Comparison of ENCODE assay signal across 8 cellular contexts in genomic region chr2:74532222-74532621, GRCh38. TPM values are rescaled to one million over a fixed set of nuclear protein-coding genes. Genes with fewer than 3 reads are reported as not detected.
A peak's percentile ranks its signal among the peaks of the same experiment; 100 is the strongest.
DNase-seq lines count a peak whose midpoint lies in the region; ATAC-seq, FAIRE-seq and TF ChIP-seq lines count a peak whose summit lies in the region.

No MANE protein-coding gene starts in this region.

- no peaks in the 10 kb centered on the region for H3K9me3 Mint-ChIP-seq in CD4-positive, alpha-beta memory T cell

- CTCF ChIA-PET in CD4-positive, alpha-beta memory T cell (lab: Charles Lee; ENCODE audit: partially characterized antibody), result interaction anchor here (0.8 to 6.4 kb wide), 22 partner anchors 22 to 709 kb away, joined by 3 to 63 read pairs (median 4); partner anchors contain the start of genes BOLA3, C2orf81, CCDC142 and MRPL53
- CTCF ChIA-PET in HepG2 (lab: Yijun Ruan, JAX; ENCODE audit: low intra/inter-chr PET ratio, low total read pairs), result interaction anchor here (1.2 to 2.4 kb wide), 5 partner anchors 25 to 282 kb away, joined by 4 to 19 read pairs (median 5); partner anchors contain the start of genes CCDC142, PCGF1 and TTC31

- peak in 4 of 5 donors; percentile 39 to 56 (median 46) for DNase-seq in CD4-positive, alpha-beta memory T cell
- peak; percentile 62 for DNase-seq in HT-29 (ENCODE audit: low spot score)
- peak; percentile 68 for DNase-seq in HepG2 (ENCODE audit: low spot score)
- DNase-seq in glomerular visceral epithelial cell (ENCODE audit: extremely low spot score), result no peak
- no peak for DNase-seq in GM19240 (ENCODE audit: insufficient read length, low spot score)

- peak overlapping the region; percentile 13 to 78 (median 56) for H3K4me3 Mint-ChIP-seq in CD4-positive, alpha-beta memory T cell

- TF ChIP-seq POLR2A in HepG2 (IDR thresholded peaks at IDR 0.05; ENCODE audit: insufficient read depth in 1 of 2, low read depth in 2 of 2, low read length in 2 of 2), result no peak

- H3K27ac Mint-ChIP-seq in CD4-positive, alpha-beta memory T cell, result peak overlapping the region in 6 of 7 donors; percentile 3 to 93 (median 30)

- H3K36me3 ChIP-seq in CD4-positive, alpha-beta memory T cell (ENCODE audit: insufficient read depth, low read length), result peaks cover 9% of the 10 kb centered on the region
- peaks cover 12 to 23% of the 10 kb centered on the region in 2 experiments for H3K36me3 ChIP-seq in HepG2 (replicated peaks in 1 of 2; ENCODE audit: control insufficient read depth in 1 of 2, insufficient read depth in 2 of 2, low read length in 2 of 2)

- H3K27me3 ChIP-seq in CD4-positive, alpha-beta memory T cell (ENCODE audit: insufficient read depth, low read length), result no peaks in the 10 kb centered on the region
- H3K27me3 ChIP-seq in HepG2 (ENCODE audit: control insufficient read depth in 1 of 2, insufficient read depth in 2 of 2, low read length in 2 of 2), result peaks cover 4 to 11% of the 10 kb centered on the region in 2 experiments; a peak in 3 of 5 replicates

- TF ChIP-seq CTCF in VCaP (conservative IDR thresholded peaks at IDR 0.05), result peak; percentile 57
- TF ChIP-seq CTCF in HepG2 (CRISPR knock-in tag; IDR thresholded peaks at IDR 0.05), result peak; percentile 72

- intact Hi-C loops in CD4-positive, alpha-beta memory T cell (cut with micrococcal nuclease), result loop anchor here (1.0 to 5.0 kb wide), 2 partner anchors 49 to 265 kb away; partner anchors contain the start of gene TTC31
- intact Hi-C loops in HepG2 (cut with micrococcal nuclease; ENCODE audit: unreplicated experiment), result loop anchor here (1.0 kb wide), 1 partner anchor 199 kb away; no protein-coding TSS in a partner anchor

- no peak overlapping the region for H2AFZ ChIP-seq in HepG2 (ENCODE audit: low read length)

- peaks cover 31% of the 10 kb centered on the region for H3K4me1 ChIP-seq in CD4-positive, alpha-beta memory T cell (ENCODE audit: insufficient read depth, low read length)
- peaks cover 32% of the 10 kb centered on the region for H3K4me1 ChIP-seq in HepG2 (ENCODE audit: insufficient read depth, low read length)

- no peak overlapping the region for H3K9ac ChIP-seq in HepG2 (ENCODE audit: insufficient read depth, low read depth, low read length)

- no peaks in the 10 kb centered on the region for H3K9me3 ChIP-seq in CD4-positive, alpha-beta memory T cell (ENCODE audit: control insufficient read depth in 1 of 2, low read length in 2 of 2)
- no peaks in the 10 kb centered on the region for H3K9me3 ChIP-seq in HepG2 (ENCODE audit: low read length)

- peak; percentile 59; the same call in 1 of the 2 replicates for TF ChIP-seq RAD21 in HepG2 (CRISPR knock-in tag; IDR thresholded peaks at IDR 0.05)

- TF ChIP-seq EP300 in HepG2 (IDR thresholded peaks at IDR 0.05; ENCODE audit: low read depth in 2 of 2, low read length in 2 of 2), result no peak
- TF ChIP-seq EP300 in HepG2 (CRISPR knock-in tag; IDR thresholded peaks at IDR 0.05; ENCODE audit: borderline replicate concordance), result no peak

- H3K36me3 Mint-ChIP-seq in CD4-positive, alpha-beta memory T cell, result peaks cover 19 to 35% of the 10 kb centered on the region in 2 donors

- peaks cover 19 to 44% (median 34%) of the 10 kb centered on the region in 4 donors for H3K4me1 Mint-ChIP-seq in CD4-positive, alpha-beta memory T cell

- in situ Hi-C loops in HepG2 (cut with HindIII; ENCODE audit: extremely low pct_ligation_motif_present, low pct_unique_long_range_greater_than_20kb), result no loop called here

- POLR2A ChIA-PET in CD4-positive, alpha-beta memory T cell (lab: Charles Lee; ENCODE audit: partially characterized antibody), result interaction anchor here (0.7 to 6.3 kb wide), 9 partner anchors 16 to 282 kb away, joined by 3 to 87 read pairs (median 8); partner anchors contain the start of genes C2orf81, CCDC142, INO80B and MRPL53
- POLR2A ChIA-PET in HepG2 (lab: Yijun Ruan, JAX), result interaction anchor here (0.7 to 5.9 kb wide), 6 partner anchors 24 to 74 kb away, joined by 3 to 76 read pairs (median 12); partner anchors contain the start of genes CCDC142, LBX2, PCGF1 and TTC31

- H3K4me2 ChIP-seq in HepG2 (ENCODE audit: low read depth, low read length), result no peak overlapping the region

- no peak overlapping the region for H3K27ac ChIP-seq in CD4-positive, alpha-beta memory T cell (ENCODE audit: low read depth, low read length)
- H3K27ac ChIP-seq in VCaP, result no peak overlapping the region
- no peak overlapping the region for H3K27ac ChIP-seq in HepG2 (ENCODE audit: extremely low read length, insufficient read depth, low read length)

- FAIRE-seq in HepG2 (lab: Jason Lieb, UNC), result peak; percentile 80

- no peak overlapping the region for H3K4me3 ChIP-seq in CD4-positive, alpha-beta memory T cell (ENCODE audit: low read length in 2 of 2)
- H3K4me3 ChIP-seq in HepG2 (replicated peaks in 1 of 3; ENCODE audit: insufficient read depth in 1 of 3, low read depth in 2 of 3, low read length in 3 of 3), result no peak overlapping the region

- ATAC-seq in HepG2 (no peak), GM19455 (IDR thresholded peaks at IDR 0.05; ENCODE audit: unreplicated experiment) (no peak), GM21825 (IDR thresholded peaks at IDR 0.05; ENCODE audit: unreplicated experiment) (no peak)

- peaks cover 27% of the 10 kb centered on the region for H3K79me2 ChIP-seq in HepG2 (ENCODE audit: insufficient read depth, low read length)

- H3K27me3 Mint-ChIP-seq in CD4-positive, alpha-beta memory T cell, result peaks cover 0 to under 1% of the 10 kb centered on the region in 2 donors

- no TSS peak for BruUV-seq in HepG2 (replicated peaks; lab: Mats Ljungman, UMichigan)

- no peaks in the 10 kb centered on the region for H4K20me1 ChIP-seq in HepG2 (ENCODE audit: insufficient read depth, low read length)

RNA-seq across cellular contexts. Expression of gene HTRA2, which starts 2.5 kb away (rescaled TPM):
- 10 to 100 TPM; 39.8 to 41.1 TPM for total RNA-seq in CD4-positive, alpha-beta memory T cell
- 10 to 100 TPM; 22.0 to 25.7 TPM for polyA plus RNA-seq in CD4-positive, alpha-beta memory T cell
- 44.7 and 49.2 TPM in 2 replicates for total RNA-seq in HT-29 (2014; rRNA removed; shearing (Covaris generic))
- 37.0 and 47.7 TPM in 2 replicates for total RNA-seq in HepG2 (2016; rRNA removed; fragmentation: Illumina TruSeq; extraction: Trizol)
- 13.0 and 16.0 TPM in 2 replicates for total RNA-seq in HepG2 (2016; cell fraction: cytosol; rRNA removed; fragmentation: Illumina TruSeq; extraction: Trizol; ENCODE audit: low read depth)
- 32.1 and 51.7 TPM in 2 replicates for total RNA-seq in HepG2 (2016; cell fraction: insoluble cytoplasmic fraction; rRNA removed; fragmentation: Illumina TruSeq; extraction: Trizol)
- 24.9 and 25.2 TPM in 2 replicates for total RNA-seq in HepG2 (2016; cell fraction: membrane; rRNA removed; fragmentation: Illumina TruSeq; extraction: Trizol)
- total RNA-seq in HepG2 (2016; cell fraction: nucleus; rRNA removed; fragmentation: Illumina TruSeq; extraction: Trizol), result 34.3 and 38.8 TPM in 2 replicates
- 50.3 and 56.1 TPM in 2 replicates for polyA plus RNA-seq in HepG2 (2011; rRNA removed)
- 53.8 and 61.4 TPM in 2 replicates for polyA plus RNA-seq in HepG2 (2011; cell fraction: cytosol; rRNA removed)
- 92.9 and 109 TPM in 2 replicates for polyA plus RNA-seq in HepG2 (2011; cell fraction: nucleus; rRNA removed)
- 40.6 and 45.3 TPM in 2 replicates for polyA plus RNA-seq in HepG2 (2012)
- polyA plus RNA-seq in HepG2 (2016; cell fraction: cytosol; fragmentation: Illumina TruSeq; extraction: Trizol; ENCODE audit: low read depth), result 12.6 and 14.4 TPM in 2 replicates
- 35.6 and 37.4 TPM in 2 replicates for polyA plus RNA-seq in HepG2 (2016; cell fraction: insoluble cytoplasmic fraction; fragmentation: Illumina TruSeq; extraction: Trizol; ENCODE audit: low read depth)
- 20.3 and 20.9 TPM in 2 replicates for polyA plus RNA-seq in HepG2 (2016; cell fraction: membrane; fragmentation: Illumina TruSeq; extraction: Trizol; ENCODE audit: low read depth)
- polyA plus RNA-seq in HepG2 (2016; cell fraction: nucleus; fragmentation: Illumina TruSeq; extraction: Trizol; ENCODE audit: insufficient read depth, low read depth), result 59.5 and 59.8 TPM in 2 replicates
- 72.4 and 106 TPM in 2 replicates for polyA minus RNA-seq in HepG2 (2011; rRNA and poly(A)+ RNA removed; ENCODE audit: low replicate concordance)
- polyA minus RNA-seq in HepG2 (2011; cell fraction: cytosol; rRNA and poly(A)+ RNA removed), result 20.8 and 28.5 TPM in 2 replicates
- polyA minus RNA-seq in HepG2 (2011; cell fraction: nucleus; rRNA and poly(A)+ RNA removed), result 35.9 and 51.6 TPM in 2 replicates

RNA-seq across cellular contexts. Expression of gene AUP1, which starts 2.7 kb away (rescaled TPM):
- total RNA-seq in CD4-positive, alpha-beta memory T cell, result 100 to 1,000 TPM; 153 to 158 TPM
- polyA plus RNA-seq in CD4-positive, alpha-beta memory T cell, result 100 to 1,000 TPM in 1 of 2 donors, 10 to 100 TPM in 1; 91.3 to 123 TPM
- total RNA-seq in HT-29 (2014; rRNA removed; shearing (Covaris generic)), result 222 and 224 TPM in 2 replicates
- 67.0 and 174 TPM in 2 replicates for total RNA-seq in HepG2 (2016; rRNA removed; fragmentation: Illumina TruSeq; extraction: Trizol)
- total RNA-seq in HepG2 (2016; cell fraction: cytosol; rRNA removed; fragmentation: Illumina TruSeq; extraction: Trizol; ENCODE audit: low read depth), result 95.5 and 114 TPM in 2 replicates
- 65.6 and 181 TPM in 2 replicates for total RNA-seq in HepG2 (2016; cell fraction: insoluble cytoplasmic fraction; rRNA removed; fragmentation: Illumina TruSeq; extraction: Trizol)
- 120 and 144 TPM in 2 replicates for total RNA-seq in HepG2 (2016; cell fraction: membrane; rRNA removed; fragmentation: Illumina TruSeq; extraction: Trizol)
- total RNA-seq in HepG2 (2016; cell fraction: nucleus; rRNA removed; fragmentation: Illumina TruSeq; extraction: Trizol), result 197 and 227 TPM in 2 replicates
- 267 and 291 TPM in 2 replicates for polyA plus RNA-seq in HepG2 (2011; rRNA removed)
- 214 and 249 TPM in 2 replicates for polyA plus RNA-seq in HepG2 (2011; cell fraction: cytosol; rRNA removed)
- polyA plus RNA-seq in HepG2 (2011; cell fraction: nucleus; rRNA removed), result 1,050 and 1,263 TPM in 2 replicates
- polyA plus RNA-seq in HepG2 (2012), result 138 and 140 TPM in 2 replicates
- polyA plus RNA-seq in HepG2 (2016; cell fraction: cytosol; fragmentation: Illumina TruSeq; extraction: Trizol; ENCODE audit: low read depth), result 118 and 134 TPM in 2 replicates
- polyA plus RNA-seq in HepG2 (2016; cell fraction: insoluble cytoplasmic fraction; fragmentation: Illumina TruSeq; extraction: Trizol; ENCODE audit: low read depth), result 70.3 and 84.7 TPM in 2 replicates
- 127 and 139 TPM in 2 replicates for polyA plus RNA-seq in HepG2 (2016; cell fraction: membrane; fragmentation: Illumina TruSeq; extraction: Trizol; ENCODE audit: low read depth)
- polyA plus RNA-seq in HepG2 (2016; cell fraction: nucleus; fragmentation: Illumina TruSeq; extraction: Trizol; ENCODE audit: insufficient read depth, low read depth), result 543 and 555 TPM in 2 replicates
- 211 and 273 TPM in 2 replicates for polyA minus RNA-seq in HepG2 (2011; rRNA and poly(A)+ RNA removed; ENCODE audit: low replicate concordance)
- 79.8 and 82.9 TPM in 2 replicates for polyA minus RNA-seq in HepG2 (2011; cell fraction: cytosol; rRNA and poly(A)+ RNA removed)
- polyA minus RNA-seq in HepG2 (2011; cell fraction: nucleus; rRNA and poly(A)+ RNA removed), result 199 and 204 TPM in 2 replicates

RNA-seq across cellular contexts. Expression of gene DQX1, which starts 6.2 kb away (rescaled TPM):
- under 1 TPM; 0.35 to 0.44 TPM for total RNA-seq in CD4-positive, alpha-beta memory T cell
- not detected for polyA plus RNA-seq in CD4-positive, alpha-beta memory T cell
- total RNA-seq in HT-29 (2014; rRNA removed; shearing (Covaris generic)), result 0.47 and 1.3 TPM in 2 replicates
- 23.9 and 27.6 TPM in 2 replicates for total RNA-seq in HepG2 (2016; rRNA removed; fragmentation: Illumina TruSeq; extraction: Trizol)
- 2.6 and 3.3 TPM in 2 replicates for total RNA-seq in HepG2 (2016; cell fraction: cytosol; rRNA removed; fragmentation: Illumina TruSeq; extraction: Trizol; ENCODE audit: low read depth)
- 22.2 and 26.8 TPM in 2 replicates for total RNA-seq in HepG2 (2016; cell fraction: insoluble cytoplasmic fraction; rRNA removed; fragmentation: Illumina TruSeq; extraction: Trizol)
- 5.5 and 6.0 TPM in 2 replicates for total RNA-seq in HepG2 (2016; cell fraction: membrane; rRNA removed; fragmentation: Illumina TruSeq; extraction: Trizol)
- 33.6 and 38.9 TPM in 2 replicates for total RNA-seq in HepG2 (2016; cell fraction: nucleus; rRNA removed; fragmentation: Illumina TruSeq; extraction: Trizol)
- polyA plus RNA-seq in HepG2 (2011; rRNA removed), result 72.9 and 89.8 TPM in 2 replicates
- polyA plus RNA-seq in HepG2 (2011; cell fraction: cytosol; rRNA removed), result 26.2 and 34.1 TPM in 2 replicates
- polyA plus RNA-seq in HepG2 (2011; cell fraction: nucleus; rRNA removed), result 328 and 444 TPM in 2 replicates
- 18.7 and 45.3 TPM in 2 replicates for polyA plus RNA-seq in HepG2 (2012)
- polyA plus RNA-seq in HepG2 (2016; cell fraction: cytosol; fragmentation: Illumina TruSeq; extraction: Trizol; ENCODE audit: low read depth), result 1.8 and 2.4 TPM in 2 replicates
- 24.5 and 26.6 TPM in 2 replicates for polyA plus RNA-seq in HepG2 (2016; cell fraction: insoluble cytoplasmic fraction; fragmentation: Illumina TruSeq; extraction: Trizol; ENCODE audit: low read depth)
- polyA plus RNA-seq in HepG2 (2016; cell fraction: membrane; fragmentation: Illumina TruSeq; extraction: Trizol; ENCODE audit: low read depth), result 3.1 and 3.3 TPM in 2 replicates
- polyA plus RNA-seq in HepG2 (2016; cell fraction: nucleus; fragmentation: Illumina TruSeq; extraction: Trizol; ENCODE audit: insufficient read depth, low read depth), result 74.4 and 79.7 TPM in 2 replicates
- 0.37 and 58.7 TPM in 2 replicates for polyA minus RNA-seq in HepG2 (2011; rRNA and poly(A)+ RNA removed; ENCODE audit: low replicate concordance)
- polyA minus RNA-seq in HepG2 (2011; cell fraction: cytosol; rRNA and poly(A)+ RNA removed), result 15.7 and 18.8 TPM in 2 replicates
- 68.4 and 72.2 TPM in 2 replicates for polyA minus RNA-seq in HepG2 (2011; cell fraction: nucleus; rRNA and poly(A)+ RNA removed)

RNA-seq across cellular contexts. Expression of gene TLX2, which starts 18.0 kb away (rescaled TPM):
- under 1 TPM; 0.52 to 0.53 TPM for total RNA-seq in CD4-positive, alpha-beta memory T cell
- under 1 TPM; 0.14 to 0.33 TPM for polyA plus RNA-seq in CD4-positive, alpha-beta memory T cell
- 0.08 TPM in 1 of 2 replicates, not detected in the other for total RNA-seq in HT-29 (2014; rRNA removed; shearing (Covaris generic))
- 0.20 TPM in 1 of 2 replicates, not detected in the other for total RNA-seq in HepG2 (2016; rRNA removed; fragmentation: Illumina TruSeq; extraction: Trizol)
- total RNA-seq in HepG2 (2016; cell fraction: cytosol; rRNA removed; fragmentation: Illumina TruSeq; extraction: Trizol; ENCODE audit: low read depth), result 0.10 and 0.26 TPM in 2 replicates
- 0.28 TPM in 1 of 2 replicates, not detected in the other for total RNA-seq in HepG2 (2016; cell fraction: insoluble cytoplasmic fraction; rRNA removed; fragmentation: Illumina TruSeq; extraction: Trizol)
- 0.28 TPM in 1 of 2 replicates, not detected in the other for total RNA-seq in HepG2 (2016; cell fraction: membrane; rRNA removed; fragmentation: Illumina TruSeq; extraction: Trizol)
- not detected in 2 replicates for total RNA-seq in HepG2 (2016; cell fraction: nucleus; rRNA removed; fragmentation: Illumina TruSeq; extraction: Trizol)
- 0.05 and 0.09 TPM in 2 replicates for polyA plus RNA-seq in HepG2 (2011; rRNA removed)
- 0.10 and 0.17 TPM in 2 replicates for polyA plus RNA-seq in HepG2 (2011; cell fraction: cytosol; rRNA removed)
- 0.35 and 0.92 TPM in 2 replicates for polyA plus RNA-seq in HepG2 (2011; cell fraction: nucleus; rRNA removed)
- polyA plus RNA-seq in HepG2 (2012), result 4.1 and 5.8 TPM in 2 replicates
- 0.09 and 0.26 TPM in 2 replicates for polyA plus RNA-seq in HepG2 (2016; cell fraction: cytosol; fragmentation: Illumina TruSeq; extraction: Trizol; ENCODE audit: low read depth)
- polyA plus RNA-seq in HepG2 (2016; cell fraction: insoluble cytoplasmic fraction; fragmentation: Illumina TruSeq; extraction: Trizol; ENCODE audit: low read depth), result 0.26 TPM in 1 of 2 replicates, not detected in the other
- 0.62 TPM in 1 of 2 replicates, not detected in the other for polyA plus RNA-seq in HepG2 (2016; cell fraction: membrane; fragmentation: Illumina TruSeq; extraction: Trizol; ENCODE audit: low read depth)
- 0.66 TPM in 1 of 2 replicates, not detected in the other for polyA plus RNA-seq in HepG2 (2016; cell fraction: nucleus; fragmentation: Illumina TruSeq; extraction: Trizol; ENCODE audit: insufficient read depth, low read depth)
- not detected in 2 replicates for polyA minus RNA-seq in HepG2 (2011; rRNA and poly(A)+ RNA removed; ENCODE audit: low replicate concordance)
- not detected in 2 replicates for polyA minus RNA-seq in HepG2 (2011; cell fraction: cytosol; rRNA and poly(A)+ RNA removed)
- polyA minus RNA-seq in HepG2 (2011; cell fraction: nucleus; rRNA and poly(A)+ RNA removed), result not detected in 2 replicates

RNA-seq across cellular contexts. Expression of gene LOXL3, which starts 21.5 kb away (rescaled TPM):
- total RNA-seq in CD4-positive, alpha-beta memory T cell, result under 1 TPM; 0.25 to 0.32 TPM
- not detected for polyA plus RNA-seq in CD4-positive, alpha-beta memory T cell
- 0.74 and 2.2 TPM in 2 replicates for total RNA-seq in HT-29 (2014; rRNA removed; shearing (Covaris generic))
- total RNA-seq in HepG2 (2016; rRNA removed; fragmentation: Illumina TruSeq; extraction: Trizol), result 0.39 and 0.55 TPM in 2 replicates
- not detected in 2 replicates for total RNA-seq in HepG2 (2016; cell fraction: cytosol; rRNA removed; fragmentation: Illumina TruSeq; extraction: Trizol; ENCODE audit: low read depth)
- total RNA-seq in HepG2 (2016; cell fraction: insoluble cytoplasmic fraction; rRNA removed; fragmentation: Illumina TruSeq; extraction: Trizol), result 0.36 and 0.82 TPM in 2 replicates
- total RNA-seq in HepG2 (2016; cell fraction: membrane; rRNA removed; fragmentation: Illumina TruSeq; extraction: Trizol), result 0.09 and 0.10 TPM in 2 replicates
- 0.60 and 0.84 TPM in 2 replicates for total RNA-seq in HepG2 (2016; cell fraction: nucleus; rRNA removed; fragmentation: Illumina TruSeq; extraction: Trizol)
- 6.5 and 7.2 TPM in 2 replicates for polyA plus RNA-seq in HepG2 (2011; rRNA removed)
- 6.0 and 6.6 TPM in 2 replicates for polyA plus RNA-seq in HepG2 (2011; cell fraction: cytosol; rRNA removed)
- 9.6 and 11.7 TPM in 2 replicates for polyA plus RNA-seq in HepG2 (2011; cell fraction: nucleus; rRNA removed)
- polyA plus RNA-seq in HepG2 (2012), result 4.3 and 13.1 TPM in 2 replicates
- 0.19 TPM in 1 of 2 replicates, not detected in the other for polyA plus RNA-seq in HepG2 (2016; cell fraction: cytosol; fragmentation: Illumina TruSeq; extraction: Trizol; ENCODE audit: low read depth)
- 0.13 and 0.20 TPM in 2 replicates for polyA plus RNA-seq in HepG2 (2016; cell fraction: insoluble cytoplasmic fraction; fragmentation: Illumina TruSeq; extraction: Trizol; ENCODE audit: low read depth)
- 0.07 and 0.14 TPM in 2 replicates for polyA plus RNA-seq in HepG2 (2016; cell fraction: membrane; fragmentation: Illumina TruSeq; extraction: Trizol; ENCODE audit: low read depth)
- 1.2 and 1.6 TPM in 2 replicates for polyA plus RNA-seq in HepG2 (2016; cell fraction: nucleus; fragmentation: Illumina TruSeq; extraction: Trizol; ENCODE audit: insufficient read depth, low read depth)
- polyA minus RNA-seq in HepG2 (2011; rRNA and poly(A)+ RNA removed; ENCODE audit: low replicate concordance), result 0.72 and 6.0 TPM in 2 replicates
- polyA minus RNA-seq in HepG2 (2011; cell fraction: cytosol; rRNA and poly(A)+ RNA removed), result 1.9 and 5.7 TPM in 2 replicates
- polyA minus RNA-seq in HepG2 (2011; cell fraction: nucleus; rRNA and poly(A)+ RNA removed), result 4.0 TPM in 2 replicates

Comparison
In these comparisons a context has a peak if more than half of its experiments do, and no peak if none do; other contexts are left out.
1. DNase-seq: peak in CD4-positive, alpha-beta memory T cell (4 of 5), HT-29 (single experiment) and HepG2 (single experiment); none in glomerular visceral epithelial cell (single experiment) and GM19240 (single experiment).